Comparison of ENCODE assay signal across 13 cellular contexts in the genomic region with DNA sequence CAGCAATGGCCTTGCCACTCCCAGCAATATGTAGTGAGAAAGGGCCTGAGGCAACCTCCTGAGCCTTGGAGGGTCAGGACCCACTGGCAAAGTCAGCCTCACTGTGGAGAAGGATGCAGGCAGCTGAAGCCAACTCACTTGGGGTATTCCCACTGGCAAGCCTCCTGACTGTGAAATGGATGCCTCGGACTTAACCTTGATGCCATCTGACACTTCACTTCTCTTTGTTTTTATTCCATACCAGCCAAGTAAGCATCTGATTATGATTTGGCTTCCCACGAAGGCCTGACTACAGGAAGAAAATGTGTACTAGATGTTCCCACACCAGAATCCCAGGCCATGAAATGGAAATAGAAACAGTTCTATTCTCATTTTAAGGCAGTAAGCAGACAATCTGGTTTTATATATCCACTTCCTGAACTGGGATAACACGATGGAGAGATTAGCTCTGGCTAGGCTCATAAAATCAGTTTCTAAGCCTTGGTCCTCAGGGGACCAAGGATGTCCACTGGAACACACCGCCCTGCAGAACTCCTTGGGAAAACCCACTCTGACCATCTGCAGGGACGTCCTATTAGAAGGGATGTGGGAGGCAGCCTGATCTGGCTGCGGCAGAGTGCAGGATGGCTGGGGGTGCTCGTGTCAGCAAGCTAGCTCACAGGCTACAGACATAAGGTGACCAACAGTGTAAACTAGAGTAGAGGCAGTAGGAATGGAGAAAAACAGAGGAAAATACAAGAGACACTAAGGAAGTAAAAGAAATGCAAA.
A peak's percentile ranks its signal among the peaks of the same experiment; 100 is the strongest.
DNase-seq lines count a peak whose midpoint lies in the region; ATAC-seq and TF ChIP-seq lines count a peak whose summit lies in the region.
"Had no signal": no experiment of that assay in that cellular context is flagged by ENCODE, and none has a peak within 500 bp of the region (broad histone marks: within the 10 kb centered on the region; RNA-seq: fewer than 3 reads in every experiment).

No MANE protein-coding gene starts in this region.

- no peak for TF ChIP-seq EP300 in gastroesophageal sphincter (IDR thresholded peaks at IDR 0.05)

- peaks cover 29% of the 10 kb centered on the region for H3K36me3 Mint-ChIP-seq in brain
- no peaks in the 10 kb centered on the region for H3K36me3 Mint-ChIP-seq in stimulated activated effector memory CD8-positive, alpha-beta T cell treated with anti-CD3 and anti-CD28 coated beads, Interleukin-12 subunit alpha, Interleukin-12 subunit beta, amount 100 ng/mL, for 72 hours

- H3K4me1 ChIP-seq in gastroesophageal sphincter (peaks cover 0 to 18% (median 5%) of the 10 kb centered on the region in 3 donors), BE2C (no peaks in the 10 kb centered on the region)

- TF ChIP-seq CTCF in brain (conservative IDR thresholded peaks at IDR 0.05) (no peak), gastroesophageal sphincter (IDR thresholded peaks at IDR 0.05) (no peak), BE2C (IDR thresholded peaks at IDR 0.05; ENCODE audit: low read depth, low read length) (no peak)

- peak overlapping the region; percentile 9 to 98 (median 73) for H3K27ac Mint-ChIP-seq in brain
- H3K27ac Mint-ChIP-seq in stimulated activated effector memory CD8-positive, alpha-beta T cell treated with anti-CD3 and anti-CD28 coated beads, Interleukin-12 subunit alpha, Interleukin-12 subunit beta, amount 100 ng/mL, for 72 hours = peak overlapping the region; percentile 51

- no peaks in the 10 kb centered on the region for H3K27me3 ChIP-seq in gastroesophageal sphincter
- no peaks in the 10 kb centered on the region for H3K27me3 ChIP-seq in BE2C
- H3K27me3 ChIP-seq: neutrophil had no signal

- H3K4me3 Mint-ChIP-seq in brain = no peak overlapping the region
- H3K4me3 Mint-ChIP-seq in stimulated activated effector memory CD8-positive, alpha-beta T cell treated with anti-CD3 and anti-CD28 coated beads, Interleukin-12 subunit alpha, Interleukin-12 subunit beta, amount 100 ng/mL, for 72 hours = no peak overlapping the region
- H3K4me3 Mint-ChIP-seq: H9; stimulated activated naive CD8-positive, alpha-beta T cell treated with anti-CD3 and anti-CD28 coated beads, Interleukin-15, amount 100 ng/mL, for 72 hours had no signal

- H3K27ac ChIP-seq in gastroesophageal sphincter = peak overlapping the region in 2 of 4 donors; percentile 10 to 20
- H3K27ac ChIP-seq: neutrophil, RWPE1 had no signal

- DNase-seq in M059J (ENCODE audit: low read depth) (peak; percentile 46), left ventricle myocardium superior (no peak), BE2C (no peak)
- no peak for DNase-seq in stimulated activated effector memory CD8-positive, alpha-beta T cell treated with anti-CD3 and anti-CD28 coated beads, Interleukin-12 subunit alpha, Interleukin-12 subunit beta, amount 100 ng/mL, for 72 hours (ENCODE audit: low spot score in 2 of 2)
- no peak for DNase-seq in activated CD8-positive, alpha-beta memory T cell treated with anti-CD3 and anti-CD28 coated beads, Interleukin-2, amount 50 U/mL, for 48 hours
- DNase-seq: H9; NCI-H1048; NCI-H510A treated with DMSO at 0.1 percent for 48 hours; stimulated activated naive CD8-positive, alpha-beta T cell treated with anti-CD3 and anti-CD28 coated beads, Interleukin-15, amount 100 ng/mL, for 72 hours had no signal

- H3K9me3 ChIP-seq in gastroesophageal sphincter (no peaks in the 10 kb centered on the region), BE2C (no peaks in the 10 kb centered on the region)
- H3K9me3 ChIP-seq: neutrophil had no signal

- H3K4me1 Mint-ChIP-seq in brain = peaks cover 83% of the 10 kb centered on the region
- peaks cover 27% of the 10 kb centered on the region for H3K4me1 Mint-ChIP-seq in stimulated activated effector memory CD8-positive, alpha-beta T cell treated with anti-CD3 and anti-CD28 coated beads, Interleukin-12 subunit alpha, Interleukin-12 subunit beta, amount 100 ng/mL, for 72 hours

- no peaks in the 10 kb centered on the region for H3K9me3 Mint-ChIP-seq in brain
- H3K9me3 Mint-ChIP-seq in stimulated activated effector memory CD8-positive, alpha-beta T cell treated with anti-CD3 and anti-CD28 coated beads, Interleukin-12 subunit alpha, Interleukin-12 subunit beta, amount 100 ng/mL, for 72 hours = no peaks in the 10 kb centered on the region
- H3K9me3 Mint-ChIP-seq: H9; stimulated activated naive CD8-positive, alpha-beta T cell treated with anti-CD3 and anti-CD28 coated beads, Interleukin-15, amount 100 ng/mL, for 72 hours had no signal

- intact Hi-C loops in left ventricle myocardium superior (cut with micrococcal nuclease) = no loop called here

- H3K27me3 Mint-ChIP-seq in brain = no peaks in the 10 kb centered on the region
- H3K27me3 Mint-ChIP-seq: stimulated activated naive CD8-positive, alpha-beta T cell treated with anti-CD3 and anti-CD28 coated beads, Interleukin-15, amount 100 ng/mL, for 72 hours had no signal

- no peaks in the 10 kb centered on the region for H3K36me3 ChIP-seq in gastroesophageal sphincter
- H3K36me3 ChIP-seq in BE2C = no peaks in the 10 kb centered on the region
- H3K36me3 ChIP-seq: neutrophil had no signal

- H3K4me3 ChIP-seq in gastroesophageal sphincter (no peak overlapping the region), BE2C (ENCODE audit: low read depth, low read length) (no peak overlapping the region)

- 27 to 53% methylated on average over 3 to 7 of the region's 7 CpGs for WGBS in gastroesophageal sphincter (ENCODE audit: low coverage in 1 of 2), 2 donors

- peak; percentile 66 for ATAC-seq in left ventricle myocardium superior
- no peak for ATAC-seq in stimulated activated effector memory CD8-positive, alpha-beta T cell treated with anti-CD3 and anti-CD28 coated beads, Interleukin-12 subunit alpha, Interleukin-12 subunit beta, amount 100 ng/mL, for 72 hours
- ATAC-seq in gastroesophageal sphincter = no peak
- ATAC-seq: stimulated activated naive CD8-positive, alpha-beta T cell treated with anti-CD3 and anti-CD28 coated beads, Interleukin-15, amount 100 ng/mL, for 72 hours had no signal

- no peak for TF ChIP-seq POLR2A in gastroesophageal sphincter (IDR thresholded peaks at IDR 0.05)
